Comparison of ENCODE assay signal across 1 cellular context in the genomic region with DNA sequence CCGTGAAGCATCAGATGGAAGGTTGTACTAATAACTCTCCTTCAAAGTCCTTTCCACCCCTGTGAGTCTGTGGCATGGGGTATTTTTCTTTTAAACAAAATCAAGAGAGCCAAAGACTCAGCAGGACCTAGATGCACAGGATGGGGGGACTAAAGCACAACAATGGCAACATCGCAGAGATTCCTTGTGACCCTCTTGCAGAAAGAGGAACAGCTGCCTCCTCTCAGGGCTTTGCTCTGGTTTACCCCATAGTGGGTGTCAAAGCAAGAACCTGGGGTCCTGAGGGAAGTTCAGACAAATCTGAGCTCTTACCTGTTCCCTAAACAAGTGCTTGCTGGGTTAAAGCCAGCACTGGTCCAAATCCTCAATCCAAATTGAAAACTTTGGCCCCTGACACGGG.
TF ChIP-seq lines count a peak whose summit lies in the region.

No MANE protein-coding gene starts in this region.

TF ChIP-seq in GM23338, 12 proteins besides CTCF, POLR2A, EP300 and RAD21 (continued from another document):
- TF ChIP-seq, protein P1, sequence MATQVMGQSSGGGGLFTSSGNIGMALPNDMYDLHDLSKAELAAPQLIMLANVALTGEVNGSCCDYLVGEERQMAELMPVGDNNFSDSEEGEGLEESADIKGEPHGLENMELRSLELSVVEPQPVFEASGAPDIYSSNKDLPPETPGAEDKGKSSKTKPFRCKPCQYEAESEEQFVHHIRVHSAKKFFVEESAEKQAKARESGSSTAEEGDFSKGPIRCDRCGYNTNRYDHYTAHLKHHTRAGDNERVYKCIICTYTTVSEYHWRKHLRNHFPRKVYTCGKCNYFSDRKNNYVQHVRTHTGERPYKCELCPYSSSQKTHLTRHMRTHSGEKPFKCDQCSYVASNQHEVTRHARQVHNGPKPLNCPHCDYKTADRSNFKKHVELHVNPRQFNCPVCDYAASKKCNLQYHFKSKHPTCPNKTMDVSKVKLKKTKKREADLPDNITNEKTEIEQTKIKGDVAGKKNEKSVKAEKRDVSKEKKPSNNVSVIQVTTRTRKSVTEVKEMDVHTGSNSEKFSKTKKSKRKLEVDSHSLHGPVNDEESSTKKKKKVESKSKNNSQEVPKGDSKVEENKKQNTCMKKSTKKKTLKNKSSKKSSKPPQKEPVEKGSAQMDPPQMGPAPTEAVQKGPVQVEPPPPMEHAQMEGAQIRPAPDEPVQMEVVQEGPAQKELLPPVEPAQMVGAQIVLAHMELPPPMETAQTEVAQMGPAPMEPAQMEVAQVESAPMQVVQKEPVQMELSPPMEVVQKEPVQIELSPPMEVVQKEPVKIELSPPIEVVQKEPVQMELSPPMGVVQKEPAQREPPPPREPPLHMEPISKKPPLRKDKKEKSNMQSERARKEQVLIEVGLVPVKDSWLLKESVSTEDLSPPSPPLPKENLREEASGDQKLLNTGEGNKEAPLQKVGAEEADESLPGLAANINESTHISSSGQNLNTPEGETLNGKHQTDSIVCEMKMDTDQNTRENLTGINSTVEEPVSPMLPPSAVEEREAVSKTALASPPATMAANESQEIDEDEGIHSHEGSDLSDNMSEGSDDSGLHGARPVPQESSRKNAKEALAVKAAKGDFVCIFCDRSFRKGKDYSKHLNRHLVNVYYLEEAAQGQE (IDR thresholded peaks at IDR 0.05; ENCODE audit: unreplicated experiment): no peak
- no peak for TF ChIP-seq EZH2 (IDR thresholded peaks at IDR 0.05; ENCODE audit: low read depth, unreplicated experiment)
